Comparison of ENCODE assay signal across 39 cellular contexts in genomic region chr1:213020016-213020415, GRCh38.
"Had no signal": no experiment of that assay in that cellular context is flagged by ENCODE, and none has a peak within 500 bp of the region (broad histone marks: within the 10 kb centered on the region; RNA-seq: fewer than 3 reads in every experiment).

No MANE protein-coding gene starts in this region.

- DNase-seq: activated effector memory CD4-positive, alpha-beta T cell treated with anti-CD3 and anti-CD28 coated beads, Interleukin-2, amount 50 U/mL, for 16 hours; activated effector memory CD4-positive, alpha-beta T cell treated with Interleukin-2 at 50 U/mL for 16 hours; activated gamma-delta T cell; activated gamma-delta T cell treated with Interleukin-2 at 50 U/mL for 16 hours; activated naive CD4-positive, alpha-beta T cell; activated naive CD4-positive, alpha-beta T cell treated with anti-CD3 and anti-CD28 coated beads for 36 hours; activated naive CD4-positive, alpha-beta T cell treated with anti-CD3 and anti-CD28 coated beads, Interleukin-2, amount 10 ng/mL, durations not matched to agents 7 days and 5 days; activated naive CD4-positive, alpha-beta T cell treated with anti-CD3 and anti-CD28 coated beads, Interleukin-2, amount 50 U/mL, for 16 hours; activated naive CD4-positive, alpha-beta T cell treated with Interleukin-2 at 50 U/mL for 16 hours; activated naive CD8-positive, alpha-beta T cell treated with anti-CD3 and anti-CD28 coated beads for 36 hours; activated naive CD8-positive, alpha-beta T cell treated with anti-CD3 and anti-CD28 coated beads, Interleukin-2, amount 10 ng/mL, durations not matched to agents 7 days and 5 days; activated naive CD8-positive, alpha-beta T cell treated with anti-CD3 and anti-CD28 coated beads, Interleukin-2, amount 50 U/mL, for 24 hours; activated T-cell treated with anti-CD3 and anti-CD28 coated beads, Interleukin-2, amount 50 U/mL, for 24 hours; activated T-cell treated with anti-CD3 and anti-CD28 coated beads, Interleukin-2, amount 50 U/mL, for 4 hours; activated T-cell treated with anti-CD3 and anti-CD28 coated beads, Interleukin-2, amount 50 U/mL, for 48 hours; activated T-cell treated with anti-CD3 and anti-CD28 coated beads, Interleukin-2, amount 50 U/mL, for 72 hours; adrenal gland; amniotic stem cell; amygdala; anterior cingulate cortex; aorta; body of pancreas; brain microvascular endothelial cell; caudate nucleus; central memory CD4-positive, alpha-beta T cell; cerebellar nuclear complex had no signal

- H3K27me3 Mint-ChIP-seq: activated naive CD8-positive, alpha-beta T cell treated with anti-CD3 and anti-CD28 coated beads, Interleukin-2, amount 50 U/mL, for 24 hours; activated T-cell treated with anti-CD3 and anti-CD28 coated beads, Interleukin-2, amount 50 U/mL, for 24 hours had no signal

- H3K4me3 ChIP-seq: adrenal gland, ascending aorta, body of pancreas, breast epithelium, cardiac muscle cell had no signal

- H3K27me3 ChIP-seq: adrenal gland, ascending aorta, body of pancreas, brain microvascular endothelial cell, breast epithelium, cardiac muscle cell had no signal

- H3K9me3 ChIP-seq: adrenal gland, ascending aorta, body of pancreas, breast epithelium had no signal

- H3K36me3 Mint-ChIP-seq: activated naive CD4-positive, alpha-beta T cell treated with anti-CD3 and anti-CD28 coated beads, Interleukin-2, amount 10 ng/mL, durations not matched to agents 7 days and 5 days; activated naive CD4-positive, alpha-beta T cell treated with anti-CD3 and anti-CD28 coated beads, Interleukin-2, amount 50 U/mL, for 24 hours; activated naive CD8-positive, alpha-beta T cell treated with anti-CD3 and anti-CD28 coated beads for 36 hours; activated naive CD8-positive, alpha-beta T cell treated with anti-CD3 and anti-CD28 coated beads, Interleukin-2, amount 10 ng/mL, durations not matched to agents 7 days and 5 days; brain had no signal

- H3K4me3 Mint-ChIP-seq: activated naive CD4-positive, alpha-beta T cell treated with anti-CD3 and anti-CD28 coated beads for 36 hours; activated naive CD4-positive, alpha-beta T cell treated with anti-CD3 and anti-CD28 coated beads, Interleukin-2, amount 10 ng/mL, durations not matched to agents 7 days and 5 days; activated naive CD4-positive, alpha-beta T cell treated with anti-CD3 and anti-CD28 coated beads, Interleukin-2, amount 50 U/mL, for 24 hours; activated naive CD8-positive, alpha-beta T cell; activated naive CD8-positive, alpha-beta T cell treated with anti-CD3 and anti-CD28 coated beads for 36 hours; activated naive CD8-positive, alpha-beta T cell treated with anti-CD3 and anti-CD28 coated beads, Interleukin-2, amount 10 ng/mL, durations not matched to agents 7 days and 5 days; activated naive CD8-positive, alpha-beta T cell treated with anti-CD3 and anti-CD28 coated beads, Interleukin-2, amount 50 U/mL, for 24 hours; activated T-cell treated with anti-CD3 and anti-CD28 coated beads, Interleukin-2, amount 50 U/mL, for 24 hours; activated T-cell treated with anti-CD3 and anti-CD28 coated beads, Interleukin-2, amount 50 U/mL, for 4 hours; activated T-cell treated with anti-CD3 and anti-CD28 coated beads, Interleukin-2, amount 50 U/mL, for 72 hours; activated T-helper 1 cell treated with anti-CD3 and anti-CD28 coated beads, Interleukin-12 subunit alpha, Interleukin-12 subunit beta, Interleukin-2, Interleukin-4 antibody, amounts not matched to agents 30 ng/mL and 10 ng/mL and 1 ng/mL, durations not matched to agents 14 hours and 24 hours and 36 hours; activated T-helper 17 cell treated with anti-CD3 and anti-CD28 coated beads, Interleukin-2, amount 50 U/mL, for 72 hours; brain; central memory CD8-positive, alpha-beta T cell had no signal

- ATAC-seq: activated naive CD4-positive, alpha-beta T cell treated with anti-CD3 and anti-CD28 coated beads, Interleukin-2, amount 50 U/mL, for 72 hours; activated naive CD8-positive, alpha-beta T cell treated with anti-CD3 and anti-CD28 coated beads, Interleukin-2, amount 50 U/mL, for 24 hours; activated T-cell treated with anti-CD3 and anti-CD28 coated beads, Interleukin-2, amount 50 U/mL, for 4 hours; activated T-cell treated with anti-CD3 and anti-CD28 coated beads, Interleukin-2, amount 50 U/mL, for 72 hours; activated T-helper 17 cell treated with anti-CD3 and anti-CD28 coated beads, Interleukin-2, amount 50 U/mL, for 72 hours; body of pancreas had no signal

- H3K36me3 ChIP-seq: adrenal gland, ascending aorta, brain microvascular endothelial cell, breast epithelium, cardiac muscle cell had no signal

- H3K27ac ChIP-seq: adrenal gland, ascending aorta, body of pancreas, brain microvascular endothelial cell, breast epithelium, cardiac muscle cell had no signal

- H3K4me1 ChIP-seq: breast epithelium had no signal

- H3K27ac Mint-ChIP-seq: activated naive CD4-positive, alpha-beta T cell treated with anti-CD3 and anti-CD28 coated beads for 36 hours; activated naive CD4-positive, alpha-beta T cell treated with anti-CD3 and anti-CD28 coated beads, Interleukin-2, amount 10 ng/mL, durations not matched to agents 7 days and 5 days; activated naive CD4-positive, alpha-beta T cell treated with anti-CD3 and anti-CD28 coated beads, Interleukin-2, amount 50 U/mL, for 24 hours; activated naive CD4-positive, alpha-beta T cell treated with anti-CD3 and anti-CD28 coated beads, Interleukin-2, amount 50 U/mL, for 72 hours; activated naive CD8-positive, alpha-beta T cell; activated naive CD8-positive, alpha-beta T cell treated with anti-CD3 and anti-CD28 coated beads for 36 hours; activated naive CD8-positive, alpha-beta T cell treated with anti-CD3 and anti-CD28 coated beads, Interleukin-2, amount 10 ng/mL, durations not matched to agents 7 days and 5 days; activated naive CD8-positive, alpha-beta T cell treated with anti-CD3 and anti-CD28 coated beads, Interleukin-2, amount 50 U/mL, for 24 hours; activated T-cell treated with anti-CD3 and anti-CD28 coated beads, Interleukin-2, amount 50 U/mL, for 24 hours; activated T-cell treated with anti-CD3 and anti-CD28 coated beads, Interleukin-2, amount 50 U/mL, for 72 hours; activated T-helper 1 cell treated with anti-CD3 and anti-CD28 coated beads, Interleukin-12 subunit alpha, Interleukin-12 subunit beta, Interleukin-2, Interleukin-4 antibody, amounts not matched to agents 30 ng/mL and 10 ng/mL and 1 ng/mL, durations not matched to agents 14 hours and 24 hours and 36 hours; activated T-helper 17 cell treated with anti-CD3 and anti-CD28 coated beads, Interleukin-2, amount 50 U/mL, for 72 hours; activated T-helper 2 cell treated with anti-CD3 and anti-CD28 coated beads, Interferon-gamma antibody, Interleukin-2, Interleukin-4, amounts not matched to agents 10 μg/mL and 5 μg/mL and 100 μg/mL, durations not matched to agents 14 hours and 24 hours and 36 hours; brain had no signal

- FAIRE-seq: astrocyte, bronchial epithelial cell had no signal

- H3K9me3 Mint-ChIP-seq: activated naive CD4-positive, alpha-beta T cell treated with anti-CD3 and anti-CD28 coated beads for 36 hours; activated naive CD4-positive, alpha-beta T cell treated with anti-CD3 and anti-CD28 coated beads, Interleukin-2, amount 10 ng/mL, durations not matched to agents 7 days and 5 days; activated naive CD4-positive, alpha-beta T cell treated with anti-CD3 and anti-CD28 coated beads, Interleukin-2, amount 50 U/mL, for 24 hours; activated naive CD4-positive, alpha-beta T cell treated with anti-CD3 and anti-CD28 coated beads, Interleukin-2, amount 50 U/mL, for 72 hours; activated naive CD8-positive, alpha-beta T cell treated with anti-CD3 and anti-CD28 coated beads for 36 hours; activated naive CD8-positive, alpha-beta T cell treated with anti-CD3 and anti-CD28 coated beads, Interleukin-2, amount 10 ng/mL, durations not matched to agents 7 days and 5 days; activated naive CD8-positive, alpha-beta T cell treated with anti-CD3 and anti-CD28 coated beads, Interleukin-2, amount 50 U/mL, for 24 hours; activated T-cell treated with anti-CD3 and anti-CD28 coated beads, Interleukin-2, amount 50 U/mL, for 24 hours; activated T-cell treated with anti-CD3 and anti-CD28 coated beads, Interleukin-2, amount 50 U/mL, for 4 hours; activated T-cell treated with anti-CD3 and anti-CD28 coated beads, Interleukin-2, amount 50 U/mL, for 72 hours; activated T-helper 1 cell treated with anti-CD3 and anti-CD28 coated beads, Interleukin-12 subunit alpha, Interleukin-12 subunit beta, Interleukin-2, Interleukin-4 antibody, amounts not matched to agents 30 ng/mL and 10 ng/mL and 1 ng/mL, durations not matched to agents 14 hours and 24 hours and 36 hours; activated T-helper 17 cell treated with anti-CD3 and anti-CD28 coated beads, Interleukin-2, amount 50 U/mL, for 72 hours; activated T-helper 2 cell treated with anti-CD3 and anti-CD28 coated beads, Interferon-gamma antibody, Interleukin-2, Interleukin-4, amounts not matched to agents 10 μg/mL and 5 μg/mL and 100 μg/mL, durations not matched to agents 14 hours and 24 hours and 36 hours; central memory CD8-positive, alpha-beta T cell had no signal

- H3K4me1 Mint-ChIP-seq: activated naive CD8-positive, alpha-beta T cell treated with anti-CD3 and anti-CD28 coated beads, Interleukin-2, amount 50 U/mL, for 24 hours; activated T-helper 17 cell treated with anti-CD3 and anti-CD28 coated beads, Interleukin-2, amount 50 U/mL, for 72 hours had no signal
